In the genomic region with DNA sequence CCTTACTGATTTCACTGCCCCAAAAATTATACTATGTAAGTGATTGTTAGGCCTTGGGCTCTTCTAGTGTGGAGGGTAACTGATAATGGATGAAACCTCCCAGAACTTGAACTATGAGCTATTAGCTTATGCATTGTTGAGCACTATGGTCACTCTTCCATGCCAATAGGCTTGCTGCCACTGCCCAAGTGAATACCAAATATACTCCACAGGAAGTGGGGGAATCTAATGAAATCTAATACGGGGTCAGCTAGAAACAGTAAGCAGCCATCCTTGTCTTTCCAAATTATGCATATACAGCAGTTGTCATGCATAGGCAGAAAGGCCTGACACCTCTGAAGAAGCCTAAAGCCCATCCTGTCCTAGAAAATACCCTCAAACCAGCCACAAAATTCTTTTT, we compare ENCODE assay signal across 33 cellular contexts.
DNase-seq lines count a peak whose midpoint lies in the region; ATAC-seq and TF ChIP-seq lines count a peak whose summit lies in the region.
"Had no signal": no experiment of that assay in that cellular context is flagged by ENCODE, and none has a peak within 500 bp of the region (broad histone marks: within the 10 kb centered on the region; RNA-seq: fewer than 3 reads in every experiment).

No MANE protein-coding gene starts in this region.

- H2AFZ ChIP-seq in osteoblast (ENCODE audit: low read length), result no peak overlapping the region

- no peak for TF ChIP-seq CTCF in osteoblast (IDR thresholded peaks at IDR 0.05; ENCODE audit: extremely low read depth, low read depth, low read length)
- TF ChIP-seq CTCF in coronary artery (IDR thresholded peaks at IDR 0.05), result no peak

- H3K4me1 Mint-ChIP-seq in natural killer cell treated with Interleukin-12 subunit alpha and Interleukin-12 subunit beta and Interleukin-15 and Interleukin-18, amount 100 ng/mL, for 72 hours (ENCODE audit: low read depth in 2 of 2), result no peaks in the 10 kb centered on the region
- H3K4me1 Mint-ChIP-seq: activated B cell treated with CpG ODN at 0.5 μM for 24 hours; CD8-positive, alpha-beta memory T cell; naive thymus-derived CD4-positive, alpha-beta T cell; stimulated activated naive CD8-positive, alpha-beta T cell treated with anti-CD3 and anti-CD28 coated beads, Interleukin-15, amount 100 ng/mL, for 72 hours had no signal

- H3K27ac Mint-ChIP-seq in natural killer cell treated with Interleukin-12 subunit alpha and Interleukin-12 subunit beta and Interleukin-15 and Interleukin-18, amount 100 ng/mL, for 72 hours, result no peak overlapping the region
- H3K27ac Mint-ChIP-seq: activated B cell treated with CpG ODN at 0.5 μM for 24 hours; activated T-cell treated with anti-CD3 and anti-CD28 coated beads, Interleukin-2, amount 50 U/mL, for 72 hours; CD8-positive, alpha-beta memory T cell; naive thymus-derived CD4-positive, alpha-beta T cell; stimulated activated naive CD8-positive, alpha-beta T cell treated with anti-CD3 and anti-CD28 coated beads, Interleukin-15, amount 100 ng/mL, for 72 hours had no signal

- H3K4me3 ChIP-seq in osteoblast (ENCODE audit: insufficient read depth, low read length) (no peak overlapping the region), coronary artery (no peak overlapping the region)
- H3K4me3 ChIP-seq: dorsolateral prefrontal cortex, skin epidermis, thyroid gland had no signal

- H3K4me3 Mint-ChIP-seq in natural killer cell treated with Interleukin-12 subunit alpha and Interleukin-12 subunit beta and Interleukin-15 and Interleukin-18, amount 100 ng/mL, for 72 hours, result no peak overlapping the region
- H3K4me3 Mint-ChIP-seq: activated B cell treated with CpG ODN at 0.5 μM for 24 hours; activated T-cell treated with anti-CD3 and anti-CD28 coated beads, Interleukin-2, amount 50 U/mL, for 72 hours; CD8-positive, alpha-beta memory T cell; naive thymus-derived CD4-positive, alpha-beta T cell; stimulated activated naive CD8-positive, alpha-beta T cell treated with anti-CD3 and anti-CD28 coated beads, Interleukin-15, amount 100 ng/mL, for 72 hours had no signal

- peaks cover 17% of the 10 kb centered on the region for H3K9me3 Mint-ChIP-seq in natural killer cell treated with Interleukin-12 subunit alpha and Interleukin-12 subunit beta and Interleukin-15 and Interleukin-18, amount 100 ng/mL, for 72 hours

- H3K4me2 ChIP-seq in osteoblast (ENCODE audit: insufficient read depth, low read length), result no peak overlapping the region

- peak; percentile 55 for DNase-seq in astrocyte of the hippocampus (ENCODE audit: low read depth, low spot score)
- DNase-seq in osteoblast (ENCODE audit: insufficient read length, low spot score, missing footprints), result no peak
- DNase-seq in coronary artery (ENCODE audit: low spot score), result no peak
- no peak for DNase-seq in natural killer cell treated with Interleukin-12 subunit alpha and Interleukin-12 subunit beta and Interleukin-15 and Interleukin-18, amount 100 ng/mL, for 72 hours (ENCODE audit: low spot score)
- DNase-seq in DMS153 (lab: John Stamatoyannopoulos, UW), result no peak
- DNase-seq: activated B cell treated with CpG ODN at 0.5 μM for 24 hours; activated CD4-positive, alpha-beta T cell treated with anti-CD3 and anti-CD28 coated beads, Interleukin-2, amount 50 U/mL, for 1 hour; activated naive CD4-positive, alpha-beta T cell treated with Interleukin-2 at 50 U/mL for 16 hours; activated T-cell treated with anti-CD3 and anti-CD28 coated beads, Interleukin-2, amount 50 U/mL, for 72 hours; BE2C; CD8-positive, alpha-beta memory T cell; cerebellar nuclear complex; DMS53; dorsolateral prefrontal cortex; GDM1; midbrain; naive thymus-derived CD4-positive, alpha-beta T cell; NCI-H1048; NCI-H1694; NCI-H524 treated with DMSO at 0.1 percent for 48 hours; NK-92 treated with Interleukin-12 subunit alpha and Interleukin-12 subunit beta, amount 100 ng/mL, for 24 hours; occipital lobe; stimulated activated CD8-positive, alpha-beta memory T cell treated with anti-CD3 and anti-CD28 coated beads, Interleukin-4, amount 100 ng/mL, for 48 hours; stimulated activated naive CD8-positive, alpha-beta T cell treated with anti-CD3 and anti-CD28 coated beads, Interleukin-15, amount 100 ng/mL, for 72 hours; SW 1271; T-helper 9 cell; thyroid gland had no signal

- peaks cover 30% of the 10 kb centered on the region for H3K4me1 ChIP-seq in osteoblast (ENCODE audit: insufficient read depth, low read length)
- H3K4me1 ChIP-seq: BE2C had no signal

- no peaks in the 10 kb centered on the region for H3K27me3 Mint-ChIP-seq in natural killer cell treated with Interleukin-12 subunit alpha and Interleukin-12 subunit beta and Interleukin-15 and Interleukin-18, amount 100 ng/mL, for 72 hours
- H3K27me3 Mint-ChIP-seq: activated B cell treated with CpG ODN at 0.5 μM for 24 hours; brain; CD8-positive, alpha-beta memory T cell; stimulated activated naive CD8-positive, alpha-beta T cell treated with anti-CD3 and anti-CD28 coated beads, Interleukin-15, amount 100 ng/mL, for 72 hours had no signal

- H3K9me3 ChIP-seq in osteoblast (ENCODE audit: low read depth, low read length), result no peaks in the 10 kb centered on the region
- H3K9me3 ChIP-seq: BE2C, thyroid gland had no signal

- H3K27ac ChIP-seq in osteoblast (ENCODE audit: low read depth, low read length) (peak overlapping the region; percentile 30), coronary artery (no peak overlapping the region)
- H3K27ac ChIP-seq: dorsolateral prefrontal cortex, thyroid gland had no signal

- ATAC-seq in GM18867 (IDR thresholded peaks at IDR 0.05; ENCODE audit: unreplicated experiment), result peak; percentile 27
- peak; percentile 53 for ATAC-seq in HG03432 (IDR thresholded peaks at IDR 0.05; ENCODE audit: unreplicated experiment)
- no peak for ATAC-seq in natural killer cell treated with Interleukin-12 subunit alpha and Interleukin-12 subunit beta and Interleukin-15 and Interleukin-18, amount 100 ng/mL, for 72 hours
- ATAC-seq in GM18858 (IDR thresholded peaks at IDR 0.05; ENCODE audit: unreplicated experiment), result no peak
- ATAC-seq: activated T-cell treated with anti-CD3 and anti-CD28 coated beads, Interleukin-2, amount 50 U/mL, for 72 hours; HepG2; naive thymus-derived CD4-positive, alpha-beta T cell; stimulated activated naive CD8-positive, alpha-beta T cell treated with anti-CD3 and anti-CD28 coated beads, Interleukin-15, amount 100 ng/mL, for 72 hours had no signal

- no peaks in the 10 kb centered on the region for H3K36me3 Mint-ChIP-seq in natural killer cell treated with Interleukin-12 subunit alpha and Interleukin-12 subunit beta and Interleukin-15 and Interleukin-18, amount 100 ng/mL, for 72 hours
- H3K36me3 Mint-ChIP-seq: brain; CD8-positive, alpha-beta memory T cell; naive thymus-derived CD4-positive, alpha-beta T cell had no signal

- H3K36me3 ChIP-seq in osteoblast (ENCODE audit: insufficient read depth, low read length), result no peaks in the 10 kb centered on the region
- H3K36me3 ChIP-seq: BE2C, thyroid gland had no signal

- H3K27me3 ChIP-seq in osteoblast (ENCODE audit: insufficient read depth, low read length), result no peaks in the 10 kb centered on the region
- H3K27me3 ChIP-seq: BE2C, dorsolateral prefrontal cortex, thyroid gland had no signal

- no peaks in the 10 kb centered on the region for H3K79me2 ChIP-seq in osteoblast (ENCODE audit: insufficient read depth, low read length)

- no peaks in the 10 kb centered on the region for H4K20me1 ChIP-seq in osteoblast (ENCODE audit: insufficient read depth, low read length)

Comparison
In these comparisons a context has a peak if more than half of its experiments do, and no peak if none do; other contexts are left out.
1. ATAC-seq: peak in GM18867 (single experiment) and HG03432 (single experiment); none in natural killer cell treated with Interleukin-12 subunit alpha and Interleukin-12 subunit beta and Interleukin-15 and Interleukin-18, amount 100 ng/mL, for 72 hours (0 of 2) and GM18858 (single experiment).